ENCODE assay signal across 15 cellular contexts in the genomic region with DNA sequence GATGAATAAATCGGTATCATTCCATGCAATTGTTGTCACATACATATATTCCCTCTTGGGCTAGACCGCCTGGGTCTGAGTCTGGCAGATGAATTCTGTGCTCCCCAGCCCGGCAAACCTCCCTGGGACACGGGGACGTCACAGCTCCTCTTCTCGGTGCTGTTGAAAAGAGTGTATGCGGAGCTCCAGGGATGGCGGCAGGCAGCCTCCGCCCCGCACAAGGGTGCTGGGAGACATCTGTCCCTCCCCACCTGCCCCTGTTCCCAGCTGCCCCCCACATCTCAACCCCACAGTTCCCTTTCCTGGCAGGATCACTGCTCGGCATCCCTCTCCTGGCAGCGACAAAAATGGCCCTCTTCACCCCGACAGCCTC.
"Had no signal": no experiment of that assay in that cellular context is flagged by ENCODE, and none has a peak within 500 bp of the region (broad histone marks: within the 10 kb centered on the region; RNA-seq: fewer than 3 reads in every experiment).

No MANE protein-coding gene starts in this region.

- H3K27ac ChIP-seq: body of pancreas, pancreas, SK-N-MC, tibial nerve had no signal

- H3K4me3 ChIP-seq: body of pancreas, left lung, pancreas, SK-N-MC, tibial nerve had no signal

- H3K4me3 Mint-ChIP-seq: activated CD8-positive, alpha-beta T cell treated with anti-CD3 and anti-CD28 coated beads, Interleukin-2, amount 10 ng/mL, durations not matched to agents 7 days and 5 days; activated naive CD4-positive, alpha-beta T cell treated with anti-CD3 and anti-CD28 coated beads for 36 hours; activated T-helper 1 cell treated with anti-CD3 and anti-CD28 coated beads, Interleukin-12 subunit alpha, Interleukin-12 subunit beta, Interleukin-2, Interleukin-4 antibody, amounts not matched to agents 30 ng/mL and 10 ng/mL and 1 ng/mL, durations not matched to agents 14 hours and 24 hours and 36 hours; neural crest cell; T-cell had no signal

- H3K4me1 Mint-ChIP-seq: neural crest cell had no signal

- H3K27me3 ChIP-seq: body of pancreas, left lung, pancreas, tibial nerve had no signal

- H3K9me3 ChIP-seq: body of pancreas, left lung, pancreas, tibial nerve had no signal

- DNase-seq: activated CD4-positive, alpha-beta T cell treated with anti-CD3 and anti-CD28 coated beads for 4 hours; activated CD8-positive, alpha-beta memory T cell treated with anti-CD3 and anti-CD28 coated beads, Interleukin-2, amount 50 U/mL, for 48 hours; activated CD8-positive, alpha-beta T cell treated with anti-CD3 and anti-CD28 coated beads, Interleukin-2, amount 10 ng/mL, durations not matched to agents 7 days and 5 days; activated naive CD4-positive, alpha-beta T cell treated with anti-CD3 and anti-CD28 coated beads for 36 hours; body of pancreas; glutamatergic neuron; retina; small intestine; T-cell had no signal

- H3K36me3 ChIP-seq: left lung, pancreas had no signal

- H3K4me1 ChIP-seq: body of pancreas, pancreas had no signal

- H3K9me3 Mint-ChIP-seq: activated naive CD4-positive, alpha-beta T cell treated with anti-CD3 and anti-CD28 coated beads for 36 hours; activated T-helper 1 cell treated with anti-CD3 and anti-CD28 coated beads, Interleukin-12 subunit alpha, Interleukin-12 subunit beta, Interleukin-2, Interleukin-4 antibody, amounts not matched to agents 30 ng/mL and 10 ng/mL and 1 ng/mL, durations not matched to agents 14 hours and 24 hours and 36 hours; neural crest cell; T-cell had no signal

- H3K27ac Mint-ChIP-seq: activated CD8-positive, alpha-beta T cell treated with anti-CD3 and anti-CD28 coated beads, Interleukin-2, amount 10 ng/mL, durations not matched to agents 7 days and 5 days; activated naive CD4-positive, alpha-beta T cell treated with anti-CD3 and anti-CD28 coated beads for 36 hours; activated T-helper 1 cell treated with anti-CD3 and anti-CD28 coated beads, Interleukin-12 subunit alpha, Interleukin-12 subunit beta, Interleukin-2, Interleukin-4 antibody, amounts not matched to agents 30 ng/mL and 10 ng/mL and 1 ng/mL, durations not matched to agents 14 hours and 24 hours and 36 hours had no signal

- H3K27me3 Mint-ChIP-seq: T-cell had no signal
